In the genomic region with DNA sequence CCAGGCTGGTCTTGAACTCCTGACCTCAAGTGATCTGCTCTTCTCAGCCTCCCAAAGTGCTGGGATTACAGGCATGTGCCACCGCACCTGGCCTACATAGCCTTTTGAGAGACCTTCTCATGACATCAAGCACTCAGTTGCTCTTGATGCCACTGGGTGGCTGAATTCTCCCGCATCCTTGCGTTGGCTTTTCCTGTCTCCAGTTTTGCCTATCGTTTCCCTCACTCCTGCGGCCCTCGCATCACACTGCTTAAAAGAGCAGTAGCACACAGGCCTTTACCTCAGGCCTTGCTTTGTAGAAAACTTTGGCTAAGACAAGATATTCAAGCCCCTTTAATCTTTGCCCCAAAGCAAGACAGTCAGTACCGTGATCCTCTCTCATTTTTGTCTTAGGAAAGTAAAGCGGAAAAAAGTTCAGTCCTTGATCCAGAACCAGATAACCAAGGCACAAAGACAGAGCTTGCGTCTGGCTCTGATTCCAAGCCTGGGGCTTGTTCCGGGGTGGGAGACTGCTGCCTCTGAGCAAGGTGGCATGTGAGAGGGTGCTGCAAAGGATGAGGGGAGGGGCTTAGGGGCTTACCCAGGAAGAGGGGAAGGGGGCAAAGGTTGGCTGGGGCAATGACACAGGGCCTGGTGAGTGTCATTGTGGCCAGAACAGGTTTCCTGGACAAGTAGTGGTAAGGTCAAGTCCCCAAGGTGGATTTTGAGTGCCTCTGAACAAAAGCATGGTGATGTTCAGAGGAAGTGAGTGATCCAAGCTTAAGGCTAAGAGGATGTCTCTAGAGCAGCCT, we compare ENCODE assay signal across 17 cellular contexts.
DNase-seq lines count a peak whose midpoint lies in the region; ATAC-seq and TF ChIP-seq lines count a peak whose summit lies in the region.
"Had no signal": no experiment of that assay in that cellular context is flagged by ENCODE, and none has a peak within 500 bp of the region (broad histone marks: within the 10 kb centered on the region; RNA-seq: fewer than 3 reads in every experiment).

No MANE protein-coding gene starts in this region.

- H3K36me3 Mint-ChIP-seq in activated naive CD8-positive, alpha-beta T cell treated with anti-CD3 and anti-CD28 coated beads, Interleukin-2, amount 50 U/mL, for 24 hours (ENCODE audit: low read depth), result no peaks in the 10 kb centered on the region
- no peaks in the 10 kb centered on the region for H3K36me3 Mint-ChIP-seq in activated naive CD8-positive, alpha-beta T cell treated with anti-CD3 and anti-CD28 coated beads for 36 hours
- H3K36me3 Mint-ChIP-seq in nephron progenitor cell (ENCODE audit: low read depth), result no peaks in the 10 kb centered on the region

- H3K4me1 Mint-ChIP-seq in activated naive CD8-positive, alpha-beta T cell treated with anti-CD3 and anti-CD28 coated beads, Interleukin-2, amount 50 U/mL, for 24 hours, result peaks cover 55% of the 10 kb centered on the region
- peaks cover 37% of the 10 kb centered on the region for H3K4me1 Mint-ChIP-seq in activated naive CD8-positive, alpha-beta T cell treated with anti-CD3 and anti-CD28 coated beads for 36 hours
- peaks cover 48% of the 10 kb centered on the region for H3K4me1 Mint-ChIP-seq in nephron progenitor cell

- H3K9me3 ChIP-seq in aorta (ENCODE audit: control insufficient read depth, low read length), result no peaks in the 10 kb centered on the region

- H3K4me3 Mint-ChIP-seq in activated naive CD8-positive, alpha-beta T cell treated with anti-CD3 and anti-CD28 coated beads, Interleukin-2, amount 50 U/mL, for 24 hours, result no peak overlapping the region
- no peak overlapping the region for H3K4me3 Mint-ChIP-seq in activated naive CD8-positive, alpha-beta T cell treated with anti-CD3 and anti-CD28 coated beads for 36 hours
- no peak overlapping the region for H3K4me3 Mint-ChIP-seq in nephron progenitor cell
- H3K4me3 Mint-ChIP-seq: CD4-positive, alpha-beta T cell had no signal

- H3K27me3 Mint-ChIP-seq in activated naive CD8-positive, alpha-beta T cell treated with anti-CD3 and anti-CD28 coated beads, Interleukin-2, amount 50 U/mL, for 24 hours, result peaks cover 9% of the 10 kb centered on the region
- H3K27me3 Mint-ChIP-seq in activated naive CD8-positive, alpha-beta T cell treated with anti-CD3 and anti-CD28 coated beads for 36 hours, result peaks cover 5% of the 10 kb centered on the region
- peaks cover 50% of the 10 kb centered on the region for H3K27me3 Mint-ChIP-seq in nephron progenitor cell (ENCODE audit: low read depth, poor library complexity)
- H3K27me3 Mint-ChIP-seq: CD4-positive, alpha-beta T cell had no signal

- WGBS in aorta, 2 donors, result 97 to 99% methylated on average over 10 of the region's 10 CpGs

- H3K4me3 ChIP-seq in aorta (ENCODE audit: low read length in 2 of 2), result no peak overlapping the region

- H3K27me3 ChIP-seq in aorta (ENCODE audit: control insufficient read depth in 1 of 2, insufficient read depth in 2 of 2, low read length in 1 of 2), result no peaks in the 10 kb centered on the region

- TF ChIP-seq CTCF in nephron progenitor cell (IDR thresholded peaks at IDR 0.05), result no peak
- no peak for TF ChIP-seq CTCF in omental fat pad (IDR thresholded peaks at IDR 0.05)

- no peak for DNase-seq in activated naive CD8-positive, alpha-beta T cell treated with anti-CD3 and anti-CD28 coated beads, Interleukin-2, amount 50 U/mL, for 24 hours
- no peak for DNase-seq in activated naive CD8-positive, alpha-beta T cell treated with anti-CD3 and anti-CD28 coated beads for 36 hours
- peak; percentile 65 for DNase-seq in SK-N-DZ (ENCODE audit: low spot score)
- DNase-seq in nephron progenitor cell, result no peak
- peak; percentile 30 to 53 for DNase-seq in aorta
- DNase-seq in omental fat pad (ENCODE audit: low spot score), result no peak
- no peak for DNase-seq in G401 (ENCODE audit: low spot score)
- DNase-seq: CD4-positive, alpha-beta T cell; DND-41; H7; NCI-H1436 treated with DMSO at 0.1 percent for 48 hours; NCI-H2081; NCI-H524; NK-92 treated with Interleukin-12 subunit alpha and Interleukin-12 subunit beta, amount 100 ng/mL, for 24 hours; OCI-M1; RPMI8226 had no signal

- H3K27ac ChIP-seq in aorta (ENCODE audit: low read depth in 1 of 2, low read length in 2 of 2), result no peak overlapping the region

- peak overlapping the region; percentile 39 for H3K27ac Mint-ChIP-seq in activated naive CD8-positive, alpha-beta T cell treated with anti-CD3 and anti-CD28 coated beads, Interleukin-2, amount 50 U/mL, for 24 hours
- no peak overlapping the region for H3K27ac Mint-ChIP-seq in activated naive CD8-positive, alpha-beta T cell treated with anti-CD3 and anti-CD28 coated beads for 36 hours
- peak overlapping the region; percentile 40 for H3K27ac Mint-ChIP-seq in nephron progenitor cell
- H3K27ac Mint-ChIP-seq: CD4-positive, alpha-beta T cell had no signal

- intact Hi-C loops in aorta (cut with DNase I), result no loop called here

- in situ Hi-C loops in G401 (cut with HindIII; ENCODE audit: low sequenced_read_pairs), result no loop called here

- H3K9me3 Mint-ChIP-seq in activated naive CD8-positive, alpha-beta T cell treated with anti-CD3 and anti-CD28 coated beads, Interleukin-2, amount 50 U/mL, for 24 hours, result no peaks in the 10 kb centered on the region
- no peaks in the 10 kb centered on the region for H3K9me3 Mint-ChIP-seq in activated naive CD8-positive, alpha-beta T cell treated with anti-CD3 and anti-CD28 coated beads for 36 hours
- H3K9me3 Mint-ChIP-seq in nephron progenitor cell, result no peaks in the 10 kb centered on the region
- H3K9me3 Mint-ChIP-seq: CD4-positive, alpha-beta T cell had no signal

- no peak for ATAC-seq in activated naive CD8-positive, alpha-beta T cell treated with anti-CD3 and anti-CD28 coated beads, Interleukin-2, amount 50 U/mL, for 24 hours
- ATAC-seq in aorta (ENCODE audit: low FRiP score), result no peak
- no peak for ATAC-seq in omental fat pad (ENCODE audit: low FRiP score)
- no peak for ATAC-seq in HG03097 (IDR thresholded peaks at IDR 0.05; ENCODE audit: low FRiP score, unreplicated experiment)

- no peaks in the 10 kb centered on the region for H3K4me1 ChIP-seq in aorta (ENCODE audit: control insufficient read depth in 1 of 2, insufficient read depth in 2 of 2, low read length in 2 of 2)

- H3K36me3 ChIP-seq in aorta (ENCODE audit: control insufficient read depth in 1 of 2, insufficient read depth in 2 of 2, low read length in 1 of 2), result no peaks in the 10 kb centered on the region

Comparison
In these comparisons a context has a peak if more than half of its experiments do, and no peak if none do; other contexts are left out.
1. DNase-seq: peak in SK-N-DZ (single experiment) and aorta (2 of 2); none in activated naive CD8-positive, alpha-beta T cell treated with anti-CD3 and anti-CD28 coated beads, Interleukin-2, amount 50 U/mL, for 24 hours (single experiment), activated naive CD8-positive, alpha-beta T cell treated with anti-CD3 and anti-CD28 coated beads for 36 hours (single experiment), nephron progenitor cell (single experiment), omental fat pad (single experiment) and G401 (single experiment).